ENCODE assay signal across 28 cellular contexts in the genomic region with DNA sequence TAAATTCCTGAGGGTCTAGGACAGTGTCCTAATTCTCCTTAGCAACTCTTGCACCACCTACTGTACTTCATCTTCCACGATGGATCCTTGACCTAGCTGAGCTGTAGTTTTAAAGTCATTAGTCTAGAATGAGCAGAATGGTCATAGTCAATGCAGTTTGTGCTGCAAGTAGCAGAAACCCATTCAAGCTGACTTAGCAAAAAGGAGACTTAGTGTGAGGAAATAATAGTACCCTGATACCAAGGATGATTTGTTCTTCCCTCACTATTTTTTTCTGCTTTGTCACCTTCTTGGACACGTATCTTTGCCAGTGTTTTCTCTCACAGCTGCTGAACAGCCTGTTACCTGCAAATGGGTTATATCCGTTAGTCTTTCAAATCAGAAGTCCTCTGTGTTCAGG.
"Had no signal": no experiment of that assay in that cellular context is flagged by ENCODE, and none has a peak within 500 bp of the region (broad histone marks: within the 10 kb centered on the region; RNA-seq: fewer than 3 reads in every experiment).

No MANE protein-coding gene starts in this region.

- H3K9me3 ChIP-seq: colonic mucosa, left ventricle myocardium inferior, stomach, suprapubic skin, tibial nerve, uterus had no signal

- H3K4me3 ChIP-seq: colonic mucosa, dorsolateral prefrontal cortex, left ventricle myocardium inferior, stomach, suprapubic skin, tibial nerve, uterus had no signal

- H3K4me1 ChIP-seq: colonic mucosa had no signal

- H3K27me3 ChIP-seq: colonic mucosa, dorsolateral prefrontal cortex, stomach, suprapubic skin, tibial nerve, uterus had no signal

- H3K36me3 ChIP-seq: colonic mucosa, left ventricle myocardium inferior, suprapubic skin, tibial nerve, uterus, WERI-Rb-1 had no signal

- H3K27ac ChIP-seq: colonic mucosa, dorsolateral prefrontal cortex, stomach, suprapubic skin, uterus, WERI-Rb-1 had no signal

- FAIRE-seq: bronchial epithelial cell, endothelial cell of umbilical vein, small intestine, TTC549 had no signal

- ATAC-seq: activated T-cell treated with anti-CD3 and anti-CD28 coated beads, Interleukin-2, amount 50 U/mL, for 4 hours; esophagus mucosa; naive thymus-derived CD8-positive, alpha-beta T cell; sciatic nerve; stimulated activated memory B cell treated with anti-CD40 and anti-IgM and Interleukin-4, amounts not matched to agents 10 μg/mL and 1 μg/mL and 100 μg/mL, for 72 hours had no signal

- DNase-seq: activated CD4-positive, alpha-beta T cell treated with anti-CD3 and anti-CD28 coated beads for 1 hour; activated CD4-positive, alpha-beta T cell treated with anti-CD3 and anti-CD28 coated beads, Interleukin-2, amount 50 U/mL, for 1 hour; activated CD8-positive, alpha-beta memory T cell treated with anti-CD3 and anti-CD28 coated beads for 24 hours; activated CD8-positive, alpha-beta memory T cell treated with anti-CD3 and anti-CD28 coated beads, Interleukin-2, amount 50 U/mL, for 4 hours; activated naive CD4-positive, alpha-beta T cell treated with Interleukin-2 at 50 U/mL for 16 hours; activated naive CD8-positive, alpha-beta T cell treated with anti-CD3 and anti-CD28 coated beads for 36 hours; activated T-cell treated with anti-CD3 and anti-CD28 coated beads, Interleukin-2, amount 50 U/mL, for 4 hours; amniotic stem cell; colonic mucosa; dorsolateral prefrontal cortex; effector memory CD8-positive, alpha-beta T cell; foreskin melanocyte; left ventricle myocardium inferior; naive thymus-derived CD8-positive, alpha-beta T cell; posterior cingulate gyrus; small intestine; stimulated activated CD4-positive, alpha-beta T cell treated with anti-CD3 and anti-CD28 coated beads, Interleukin-2, amount 100 ng/mL, for 24 hours; stomach; uterus; WERI-Rb-1 had no signal
